23 cellular contexts compared by ENCODE assay signal in genomic region chr12:131617179-131617578, GRCh38.
"Had no signal": no experiment of that assay in that cellular context is flagged by ENCODE, and none has a peak within 500 bp of the region (broad histone marks: within the 10 kb centered on the region; RNA-seq: fewer than 3 reads in every experiment).

No MANE protein-coding gene starts in this region.

- H3K9me3 ChIP-seq: SJSA1 had no signal

- ATAC-seq: HepG2 had no signal

- H3K4me2 ChIP-seq: KMS-11 had no signal

- H3K4me1 ChIP-seq: SJSA1 had no signal

- DNase-seq: IMR-90, Kasumi-1, MM.1S, NCI-H1092 treated with DMSO at 0.1 percent for 48 hours, NCI-H1436, NCI-H187, NCI-H2029, NCI-H2081 treated with DMSO at 0.1 percent for 48 hours, NCI-H2171, NCI-H226, NCI-H446, NCI-H510A, NCI-H524 treated with DMSO at 0.1 percent for 48 hours, NCI-H69, NCI-H774, Right ventricle myocardium superior, RPMI8226, SIG-M5 had no signal

- H3K9ac ChIP-seq: KMS-11 had no signal

- H3K36me3 ChIP-seq: SJSA1 had no signal

- H3K27ac ChIP-seq: KMS-11, SJSA1, SK-N-MC had no signal

- H3K4me3 ChIP-seq: SJSA1, SK-N-MC had no signal

- FAIRE-seq: HepG2, RCC 7860 had no signal
